8 cellular contexts compared by ENCODE assay signal in genomic region chr2:173962583-173963110, GRCh38. TPM values are rescaled to one million over a fixed set of nuclear protein-coding genes. Genes with fewer than 3 reads are reported as not detected.
DNase-seq lines count a peak whose midpoint lies in the region; ATAC-seq and TF ChIP-seq lines count a peak whose summit lies in the region.

No MANE protein-coding gene starts in this region.

- H3K9me3 ChIP-seq in SJSA1 (replicated peaks): no peaks in the 10 kb centered on the region

- H3K27ac ChIP-seq in SJSA1: peak overlapping the region; percentile 100
- H3K27ac ChIP-seq in skin epidermis: peak overlapping the region in 19 of 21 experiments; percentile 95 to 100 (median 100)

- H3K36me3 ChIP-seq in SJSA1: peaks cover 39% of the 10 kb centered on the region

- H3K27me3 ChIP-seq in SJSA1 (replicated peaks): no peaks in the 10 kb centered on the region

- no peak for TF ChIP-seq CTCF in fibroblast of villous mesenchyme (IDR thresholded peaks at IDR 0.05; ENCODE audit: insufficient read depth, low read depth, low read length)

- peaks cover 18% of the 10 kb centered on the region for H3K4me1 ChIP-seq in SJSA1 (replicated peaks)

- ATAC-seq in GM19351 (IDR thresholded peaks at IDR 0.05; ENCODE audit: unreplicated experiment): no peak

- H3K4me3 ChIP-seq in SJSA1 (peak overlapping the region; percentile 65), fibroblast of villous mesenchyme (ENCODE audit: low read depth, low read length) (peak overlapping the region; percentile 91), skin epidermis (peak overlapping the region; percentile 63 to 99 (median 90))

- DNase-seq in NCI-H2171 treated with DMSO at 0.1 percent for 48 hours (lab: John Stamatoyannopoulos, UW) (peak; percentile 57), NCI-H2171 (lab: John Stamatoyannopoulos, UW) (no peak), SJSA1 (ENCODE audit: low read depth in 1 of 2, low spot score in 2 of 2) (no peak), fibroblast of villous mesenchyme (ENCODE audit: low read depth) (no peak), SW480 (ENCODE audit: low spot score) (no peak)
- no peak for DNase-seq in stimulated activated CD4-positive, alpha-beta T cell treated with anti-CD3 and anti-CD28 coated beads, Interleukin-2, amount 100 ng/mL, for 48 hours

RNA-seq across cellular contexts. Expression of gene SP3, which starts 2.5 kb away (rescaled TPM):
- total RNA-seq in SJSA1 (2014; rRNA removed; shearing (Covaris generic)): 89.8 and 120 TPM in 2 replicates
- total RNA-seq in fibroblast of villous mesenchyme: 87.0 and 129 TPM in 2 replicates
